ENCODE assay signal across 1 cellular context in genomic region chr7:620052-620451, GRCh38.
TF ChIP-seq lines count a peak whose summit lies in the region.

No MANE protein-coding gene starts in this region.

TF ChIP-seq in HEK293, 187 proteins besides CTCF, POLR2A, EP300 and RAD21 (continued from another document):
- TF ChIP-seq BCL6B (tag by site-specific recombination; IDR thresholded peaks at IDR 0.05), result no peak
- TF ChIP-seq SP7 (tag by site-specific recombination; IDR thresholded peaks at IDR 0.05), result peak; percentile 67
- 0 out of 2 replicates have a peak, but pooled peaks have one; percentile 33 for TF ChIP-seq ZEB2 (tag by site-specific recombination; IDR thresholded peaks at IDR 0.05)
- TF ChIP-seq ZNF157 (tag by site-specific recombination; IDR thresholded peaks at IDR 0.05), result no peak
- no peak for TF ChIP-seq ZNF610 (tag by site-specific recombination; IDR thresholded peaks at IDR 0.05; ENCODE audit: borderline replicate concordance)
- no peak for TF ChIP-seq ZNF175 (tag by site-specific recombination; IDR thresholded peaks at IDR 0.05)
- TF ChIP-seq TCF7L2 (IDR thresholded peaks at IDR 0.05; ENCODE audit: borderline replicate concordance, low read depth, low read length), result no peak
- peak; percentile 60; the same call in 1 of the 2 replicates for TF ChIP-seq ZNF398 (tag by site-specific recombination; IDR thresholded peaks at IDR 0.05)
- no peak for TF ChIP-seq ZNF16 (tag by site-specific recombination; IDR thresholded peaks at IDR 0.05; ENCODE audit: low read depth)
- peak; percentile 64; the same call in 1 of the 2 replicates for TF ChIP-seq ZNF394 (tag by site-specific recombination; IDR thresholded peaks at IDR 0.05; ENCODE audit: borderline replicate concordance)
- TF ChIP-seq HOXD13 (CRISPR knock-in tag; IDR thresholded peaks at IDR 0.05; ENCODE audit: borderline replicate concordance), result no peak
- TF ChIP-seq ZSCAN16 (tag by site-specific recombination; IDR thresholded peaks at IDR 0.05), result no peak
- no peak for TF ChIP-seq ZNF560 (tag by site-specific recombination; IDR thresholded peaks at IDR 0.05; ENCODE audit: borderline replicate concordance)
- TF ChIP-seq ZBTB7A (tag by site-specific recombination; IDR thresholded peaks at IDR 0.05; ENCODE audit: low read depth), result no peak
- peak; percentile 69; the same call in 1 of the 2 replicates for TF ChIP-seq ZNF184 (tag by site-specific recombination; IDR thresholded peaks at IDR 0.05)
- TF ChIP-seq ZNF335 (tag by site-specific recombination; conservative IDR thresholded peaks at IDR 0.05), result peak; percentile 41; the same call in 1 of the 2 replicates
- TF ChIP-seq ZNF621 (tag by site-specific recombination; IDR thresholded peaks at IDR 0.05), result no peak
- TF ChIP-seq ZNF324 (tag by site-specific recombination; IDR thresholded peaks at IDR 0.05), result no peak
- no peak for TF ChIP-seq ZBTB44 (tag by site-specific recombination; IDR thresholded peaks at IDR 0.05)
- TF ChIP-seq ZSCAN23 (tag by site-specific recombination; IDR thresholded peaks at IDR 0.05), result no peak
- TF ChIP-seq ZNF639 (tag by site-specific recombination; IDR thresholded peaks at IDR 0.05), result no peak
- no peak for TF ChIP-seq YY1 (tag by site-specific recombination; IDR thresholded peaks at IDR 0.05)
- no peak for TF ChIP-seq ZNF626 (tag by site-specific recombination; IDR thresholded peaks at IDR 0.05)
- no peak for TF ChIP-seq BCL11B (tag by site-specific recombination; IDR thresholded peaks at IDR 0.05; ENCODE audit: low read depth)
- no peak for TF ChIP-seq ZBTB17 (tag by site-specific recombination; IDR thresholded peaks at IDR 0.05)
- no peak for TF ChIP-seq ZNF704 (tag by site-specific recombination; IDR thresholded peaks at IDR 0.05)
- TF ChIP-seq ZNF692 (tag by site-specific recombination; IDR thresholded peaks at IDR 0.05), result no peak
- TF ChIP-seq ZNF585B (tag by site-specific recombination; IDR thresholded peaks at IDR 0.05), result no peak
- no peak for TF ChIP-seq SP3 (tag by site-specific recombination; IDR thresholded peaks at IDR 0.05)
- TF ChIP-seq ZNF791 (tag by site-specific recombination; IDR thresholded peaks at IDR 0.05), result no peak
- TF ChIP-seq AEBP2 (tag by site-specific recombination; IDR thresholded peaks at IDR 0.05; ENCODE audit: borderline replicate concordance), result no peak
- no peak for TF ChIP-seq ZNF658 (tag by site-specific recombination; IDR thresholded peaks at IDR 0.05)
- TF ChIP-seq ZNF654 (tag by site-specific recombination; IDR thresholded peaks at IDR 0.05; ENCODE audit: low read depth), result no peak
- no peak for TF ChIP-seq ZNF341 (tag by site-specific recombination; IDR thresholded peaks at IDR 0.05; ENCODE audit: low read depth)
- no peak for TF ChIP-seq ZFP3 (tag by site-specific recombination; IDR thresholded peaks at IDR 0.05; ENCODE audit: low read depth)
- no peak for TF ChIP-seq ZNF302 (tag by site-specific recombination; IDR thresholded peaks at IDR 0.05; ENCODE audit: low read depth)
- TF ChIP-seq WT1 (tag by site-specific recombination; IDR thresholded peaks at IDR 0.05), result no peak
- TF ChIP-seq OSR2 (tag by site-specific recombination; IDR thresholded peaks at IDR 0.05), result no peak
- peak; percentile 83 for TF ChIP-seq ZBTB21 (tag by site-specific recombination; IDR thresholded peaks at IDR 0.05)
- no peak for TF ChIP-seq ZSCAN18 (tag by site-specific recombination; IDR thresholded peaks at IDR 0.05)
- TF ChIP-seq ZNF785 (tag by site-specific recombination; IDR thresholded peaks at IDR 0.05), result no peak
- TF ChIP-seq GLIS2 (tag by site-specific recombination; IDR thresholded peaks at IDR 0.05), result no peak
- TF ChIP-seq ZNF792 (tag by site-specific recombination; IDR thresholded peaks at IDR 0.05), result no peak
- TF ChIP-seq ZNF362 (tag by site-specific recombination; IDR thresholded peaks at IDR 0.05), result no peak
- TF ChIP-seq ATF2 (tag by site-specific recombination; IDR thresholded peaks at IDR 0.05; ENCODE audit: low read depth), result peak; percentile 93
- no peak for TF ChIP-seq ZFP37 (tag by site-specific recombination; IDR thresholded peaks at IDR 0.05)
